In the genomic region with DNA sequence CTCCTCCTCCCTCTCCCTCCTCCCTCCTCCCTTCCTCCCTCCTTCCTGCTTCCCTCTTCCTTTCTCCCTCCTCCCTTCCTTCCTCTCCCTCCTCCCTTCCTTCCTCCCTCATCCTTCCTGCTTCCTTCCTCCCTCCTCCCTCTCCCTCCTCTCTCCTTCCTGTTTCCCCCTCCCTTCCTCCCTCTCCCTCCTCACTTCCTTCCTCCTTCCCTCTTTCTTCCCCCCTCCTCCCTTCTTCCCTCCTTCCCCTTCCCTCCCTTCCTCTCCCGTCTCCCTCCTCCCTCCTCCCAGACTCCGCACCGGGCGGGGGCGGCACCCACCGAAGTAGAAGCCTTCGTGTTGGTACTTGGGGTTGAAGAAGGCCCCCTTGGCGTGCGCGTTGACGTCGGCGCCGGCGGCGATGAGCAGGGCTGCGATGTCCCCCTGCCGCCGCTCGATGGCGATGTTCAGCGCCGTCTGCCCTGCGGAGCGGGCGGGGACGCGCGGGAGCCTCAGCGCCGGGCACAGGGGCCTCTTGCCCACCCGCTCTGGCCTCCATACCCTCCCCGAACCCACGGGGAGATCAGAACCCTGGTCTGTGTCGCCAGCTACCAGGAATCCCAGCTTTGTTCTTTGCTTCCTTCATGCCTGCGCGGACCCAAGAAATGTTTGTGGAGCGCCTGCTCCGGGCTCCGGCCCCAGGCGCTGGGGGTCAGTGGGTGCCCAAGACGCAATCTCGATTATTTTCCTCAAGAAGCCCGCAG, we compare ENCODE assay signal across 8 cellular contexts. TPM values are rescaled to one million over a fixed set of nuclear protein-coding genes. Genes with fewer than 3 reads are reported as not detected.
A peak's percentile ranks its signal among the peaks of the same experiment; 100 is the strongest.
DNase-seq lines count a peak whose midpoint lies in the region; ATAC-seq, FAIRE-seq and TF ChIP-seq lines count a peak whose summit lies in the region.

No MANE protein-coding gene starts in this region.

- H3K9ac ChIP-seq in IMR-90 (ENCODE audit: low read depth, low read length) (peak overlapping the region; percentile 43; the same call in 1 of the 2 replicates), HepG2 (ENCODE audit: insufficient read depth, low read depth, low read length) (0 out of 2 replicates have a peak overlapping the region, but pooled peaks have one; percentile 34)

- H3K56ac ChIP-seq in IMR-90 (ENCODE audit: extremely low read depth, insufficient read depth, low read length) = no peak overlapping the region

- no peak overlapping the region; the same call in 1 of the 2 replicates for H3K14ac ChIP-seq in IMR-90 (replicated peaks; ENCODE audit: low read depth, low read length)

- peak overlapping the region; percentile 35 for H2AK9ac ChIP-seq in IMR-90 (replicated peaks; ENCODE audit: low read depth, low read length, poor library complexity)

- H2BK5ac ChIP-seq in IMR-90 (ENCODE audit: low read depth, low read length, poor library complexity, severe bottlenecking) = no peak overlapping the region

- H2BK20ac ChIP-seq in IMR-90 (ENCODE audit: low read depth, low read length) = no peak overlapping the region

- no peaks in the 10 kb centered on the region for H3K9me1 ChIP-seq in IMR-90 (ENCODE audit: insufficient read depth, low read length)

- H3K9me3 ChIP-seq in IMR-90 (ENCODE audit: control insufficient read depth, insufficient read depth, low read length) = no peaks in the 10 kb centered on the region
- H3K9me3 ChIP-seq in HepG2 (ENCODE audit: low read length) = no peaks in the 10 kb centered on the region

- dilution Hi-C loops in IMR-90 (cut with HindIII; ENCODE audit: low sequenced_read_pairs, unreplicated experiment) = no loop called here

- H3K36me3 Mint-ChIP-seq in activated CD4-positive, alpha-beta T cell treated with anti-CD3 and anti-CD28 coated beads, Interleukin-2, amount 10 ng/mL, durations not matched to agents 7 days and 5 days (ENCODE audit: low read depth) = no peaks in the 10 kb centered on the region

- TF ChIP-seq CTCF in D721Med (IDR thresholded peaks at IDR 0.05; ENCODE audit: insufficient read depth, missing control alignments) = peak; percentile 28
- peak; percentile 71 for TF ChIP-seq CTCF in IMR-90 (conservative IDR thresholded peaks at IDR 0.05; ENCODE audit: low read depth, low read length)
- peak; percentile 81 for TF ChIP-seq CTCF in HepG2 (CRISPR knock-in tag; IDR thresholded peaks at IDR 0.05)

- no peaks in the 10 kb centered on the region for H3K79me1 ChIP-seq in IMR-90 (ENCODE audit: low read depth in 1 of 2, low read length in 2 of 2)

- H3K4me1 Mint-ChIP-seq in activated CD4-positive, alpha-beta T cell treated with anti-CD3 and anti-CD28 coated beads, Interleukin-2, amount 10 ng/mL, durations not matched to agents 7 days and 5 days = peaks cover 5% of the 10 kb centered on the region

- H3K27me3 Mint-ChIP-seq in activated CD4-positive, alpha-beta T cell treated with anti-CD3 and anti-CD28 coated beads, Interleukin-2, amount 10 ng/mL, durations not matched to agents 7 days and 5 days = peaks cover 8% of the 10 kb centered on the region

- H3K18ac ChIP-seq in IMR-90 (ENCODE audit: low read depth, low read length) = peak overlapping the region; percentile 38

- DNase-seq in D721Med (ENCODE audit: insufficient read length, low spot score) = no peak
- peak; percentile 62 for DNase-seq in IMR-90
- DNase-seq in activated CD4-positive, alpha-beta T cell treated with anti-CD3 and anti-CD28 coated beads, Interleukin-2, amount 10 ng/mL, durations not matched to agents 7 days and 5 days = peak; percentile 38
- peak; percentile 25 for DNase-seq in dedifferentiated amniotic fluid mesenchymal stem cell (ENCODE audit: extremely low spot score)
- no peak for DNase-seq in HepG2 (ENCODE audit: low spot score)
- peak; percentile 22 for DNase-seq in stimulated activated CD4-positive, alpha-beta T cell treated with anti-CD3 and anti-CD28 coated beads, Interleukin-2, amount 100 ng/mL, for 4 hours (ENCODE audit: low read depth)

- H3K27ac ChIP-seq in IMR-90 (ENCODE audit: insufficient read depth, low read length) = no peak overlapping the region
- no peak overlapping the region for H3K27ac ChIP-seq in HepG2 (ENCODE audit: extremely low read length, insufficient read depth, low read length)

- H2BK120ac ChIP-seq in IMR-90 (ENCODE audit: low read depth, low read length) = peak overlapping the region; percentile 57

- peak overlapping the region; percentile 91 to 95 for H4K8ac ChIP-seq in IMR-90 (ENCODE audit: low read depth in 2 of 2, low read length in 2 of 2)

- no peaks in the 10 kb centered on the region for H3K9me3 Mint-ChIP-seq in activated CD4-positive, alpha-beta T cell treated with anti-CD3 and anti-CD28 coated beads, Interleukin-2, amount 10 ng/mL, durations not matched to agents 7 days and 5 days

- peak overlapping the region; percentile 28; the same call in 1 of the 3 replicates for H2BK15ac ChIP-seq in IMR-90 (ENCODE audit: low read depth, low read length)

- TF ChIP-seq RAD21 in IMR-90 (IDR thresholded peaks at IDR 0.05; ENCODE audit: low read length) = peak; percentile 60
- peak; percentile 81 for TF ChIP-seq RAD21 in HepG2 (CRISPR knock-in tag; IDR thresholded peaks at IDR 0.05)

- peak overlapping the region; percentile 27 for H3K4me3 Mint-ChIP-seq in activated CD4-positive, alpha-beta T cell treated with anti-CD3 and anti-CD28 coated beads, Interleukin-2, amount 10 ng/mL, durations not matched to agents 7 days and 5 days

- H4K5ac ChIP-seq in IMR-90 (ENCODE audit: low read depth, low read length) = peak overlapping the region; percentile 55

- H3K4me2 ChIP-seq in IMR-90 (ENCODE audit: low read depth, low read length) (peak overlapping the region; percentile 83), HepG2 (ENCODE audit: low read depth, low read length) (peak overlapping the region; percentile 68)

- H3K4ac ChIP-seq in IMR-90 (ENCODE audit: low read depth, low read length) = peak overlapping the region; percentile 85

- intact Hi-C loops in IMR-90 (cut with micrococcal nuclease) (loop anchor here (5.0 kb wide), 1 partner anchor 102 kb away; a partner anchor contains a TSS), HepG2 (cut with micrococcal nuclease; ENCODE audit: unreplicated experiment) (no loop called here)

- H3K4me3 ChIP-seq in IMR-90 (ENCODE audit: insufficient read depth, low read depth, low read length) (peak overlapping the region; percentile 46), HepG2 (replicated peaks in 1 of 3; ENCODE audit: insufficient read depth in 1 of 3, low read depth in 2 of 3, low read length in 3 of 3) (peak overlapping the region; percentile 28 to 68 (median 63); a peak in 5 of 6 replicates)

- FAIRE-seq in D721Med (lab: Jason Lieb, UNC) = no peak
- no peak for FAIRE-seq in HepG2 (lab: Jason Lieb, UNC)

- no peaks in the 10 kb centered on the region for H3K36me3 ChIP-seq in IMR-90 (ENCODE audit: control insufficient read depth, insufficient read depth, low read length)
- no peaks in the 10 kb centered on the region for H3K36me3 ChIP-seq in HepG2 (replicated peaks in 1 of 2; ENCODE audit: control insufficient read depth in 1 of 2, insufficient read depth in 2 of 2, low read length in 2 of 2)

- peak overlapping the region; percentile 36 for H3K27ac Mint-ChIP-seq in activated CD4-positive, alpha-beta T cell treated with anti-CD3 and anti-CD28 coated beads, Interleukin-2, amount 10 ng/mL, durations not matched to agents 7 days and 5 days

- ATAC-seq in IMR-90 (ENCODE audit: low read depth) = peak; percentile 97
- peak; percentile 80 for ATAC-seq in HepG2
- ATAC-seq in GM19035 (IDR thresholded peaks at IDR 0.05; ENCODE audit: unreplicated experiment) = no peak
- ATAC-seq in GM21717 (IDR thresholded peaks at IDR 0.05; ENCODE audit: unreplicated experiment) = no peak

- H2AFZ ChIP-seq in IMR-90 (replicated peaks; ENCODE audit: low read length, poor library complexity) (peak overlapping the region; percentile 93), HepG2 (ENCODE audit: low read length) (no peak overlapping the region)

- no peaks in the 10 kb centered on the region for H4K20me1 ChIP-seq in IMR-90 (ENCODE audit: insufficient read depth, low read length)
- H4K20me1 ChIP-seq in HepG2 (ENCODE audit: insufficient read depth, low read length) = no peaks in the 10 kb centered on the region

- in situ Hi-C loops in IMR-90 (cut with MboI; ENCODE audit: low sequenced_read_pairs) (no loop called here), HepG2 (cut with HindIII; ENCODE audit: extremely low pct_ligation_motif_present, low pct_unique_long_range_greater_than_20kb) (no loop called here)

- POLR2A ChIA-PET in IMR-90 (lab: Charles Lee; ENCODE audit: unreplicated experiment) (no interaction called here), HepG2 (lab: Yijun Ruan, JAX) (interaction anchor here (1.0 kb wide), 1 partner anchor 101 kb away, joined by 3 read pairs; a partner anchor contains a TSS)
- POLR2A ChIA-PET in activated CD4-positive, alpha-beta T cell treated with anti-CD3 and anti-CD28 coated beads, Interleukin-2, amount 10 ng/mL, durations not matched to agents 7 days and 5 days (lab: Charles Lee) = no interaction called here

- H2AK5ac ChIP-seq in IMR-90 (ENCODE audit: low read depth, low read length) = peak overlapping the region; percentile 65; the same call in 1 of the 2 replicates

- CTCF ChIA-PET in IMR-90 (lab: Yijun Ruan, JAX) = interaction anchor here (1.6 kb wide), 1 partner anchor 113 kb away, joined by 5 read pairs; no protein-coding TSS in a partner anchor
- CTCF ChIA-PET in activated CD4-positive, alpha-beta T cell treated with anti-CD3 and anti-CD28 coated beads, Interleukin-2, amount 10 ng/mL, durations not matched to agents 7 days and 5 days (lab: Charles Lee) = interaction anchor here (0.8 to 0.9 kb wide), 4 partner anchors 18 to 101 kb away, joined by 3 to 4 read pairs (median 4); a partner anchor contains a TSS
- CTCF ChIA-PET in HepG2 (lab: Yijun Ruan, JAX; ENCODE audit: low intra/inter-chr PET ratio, low total read pairs) = no interaction called here

- no TSS peak for BruUV-seq in IMR-90 (replicated peaks; lab: Mats Ljungman, UMichigan)
- BruUV-seq in HepG2 (replicated peaks; lab: Mats Ljungman, UMichigan) = no TSS peak

- 7% methylated on average over 17 of the region's 44 CpGs; no CpG with 5 or more reads in 1 of the 2 experiments for WGBS in IMR-90 (ENCODE audit: extremely low coverage in 2 of 2, insufficient read length in 1 of 2), 2 experiments
- WGBS in HepG2 (ENCODE audit: low lambda C conversion rate) = 22% methylated on average over 33 of the region's 44 CpGs

- H4K91ac ChIP-seq in IMR-90 (ENCODE audit: insufficient read depth, low read depth, low read length) = peak overlapping the region; percentile 84

- H3K23ac ChIP-seq in IMR-90 (ENCODE audit: low read depth, low read length) = peak overlapping the region; percentile 16; the same call in 1 of the 2 replicates

- TF ChIP-seq EP300 in HepG2 (IDR thresholded peaks at IDR 0.05; ENCODE audit: low read depth in 2 of 2, low read length in 2 of 2) = no peak
- TF ChIP-seq EP300 in HepG2 (CRISPR knock-in tag; IDR thresholded peaks at IDR 0.05; ENCODE audit: borderline replicate concordance) = no peak

- H3K27me3 ChIP-seq in IMR-90 (ENCODE audit: control insufficient read depth, insufficient read depth, low read length) (peaks cover 3% of the 10 kb centered on the region; the same call in 1 of the 2 replicates), HepG2 (ENCODE audit: control insufficient read depth in 1 of 2, insufficient read depth in 2 of 2, low read length in 2 of 2) (no peaks in the 10 kb centered on the region)

- TF ChIP-seq POLR2A in IMR-90 (IDR thresholded peaks at IDR 0.05; ENCODE audit: low read depth, low read length) (no peak), HepG2 (IDR thresholded peaks at IDR 0.05; ENCODE audit: insufficient read depth in 1 of 2, low read depth in 2 of 2, low read length in 2 of 2) (no peak)

- H3K4me1 ChIP-seq in IMR-90 (ENCODE audit: control insufficient read depth, insufficient read depth, low read length) (peaks cover 3% of the 10 kb centered on the region; the same call in 1 of the 2 replicates), HepG2 (ENCODE audit: insufficient read depth, low read length) (peaks cover 32% of the 10 kb centered on the region)

- no peaks in the 10 kb centered on the region for H3K79me2 ChIP-seq in HepG2 (ENCODE audit: insufficient read depth, low read length)

RNA-seq across cellular contexts. Expression of a gene that starts 22.2 kb away (rescaled TPM):
- total RNA-seq in IMR-90 (2012; rRNA removed) (under 0.01 and 0.18 TPM in 2 replicates), HepG2 (2016; rRNA removed; fragmentation: Illumina TruSeq; extraction: Trizol) (0.46 and 1.0 TPM in 2 replicates)
- polyA plus RNA-seq in IMR-90 (2012; rRNA removed) (0.10 and 0.26 TPM in 2 replicates), HepG2 (2011; rRNA removed) (0.40 and 0.90 TPM in 2 replicates)
- polyA plus RNA-seq in IMR-90 (2012; cell fraction: cytosol; rRNA removed) = 0.03 and 0.14 TPM in 2 replicates
- polyA plus RNA-seq in IMR-90 (2012; cell fraction: nucleus; rRNA removed; ENCODE audit: low replicate concordance) = 0.59 and 1.5 TPM in 2 replicates
- under 1 TPM; 0.10 to 0.27 TPM for total RNA-seq in activated CD4-positive, alpha-beta T cell treated with anti-CD3 and anti-CD28 coated beads, Interleukin-2, amount 10 ng/mL, durations not matched to agents 7 days and 5 days
- total RNA-seq in HepG2 (2016; cell fraction: cytosol; rRNA removed; fragmentation: Illumina TruSeq; extraction: Trizol; ENCODE audit: low read depth) = 0.10 and 0.18 TPM in 2 replicates
- total RNA-seq in HepG2 (2016; cell fraction: insoluble cytoplasmic fraction; rRNA removed; fragmentation: Illumina TruSeq; extraction: Trizol) = 0.65 and 0.82 TPM in 2 replicates
- 0.14 and 0.34 TPM in 2 replicates for total RNA-seq in HepG2 (2016; cell fraction: membrane; rRNA removed; fragmentation: Illumina TruSeq; extraction: Trizol)
- 0.81 and 1.5 TPM in 2 replicates for total RNA-seq in HepG2 (2016; cell fraction: nucleus; rRNA removed; fragmentation: Illumina TruSeq; extraction: Trizol)
- 0.41 and 0.43 TPM in 2 replicates for polyA plus RNA-seq in HepG2 (2011; cell fraction: cytosol; rRNA removed)
- 1.8 and 2.7 TPM in 2 replicates for polyA plus RNA-seq in HepG2 (2011; cell fraction: nucleus; rRNA removed)
- polyA plus RNA-seq in HepG2 (2012) = 0.35 and 0.36 TPM in 2 replicates
- polyA plus RNA-seq in HepG2 (2016; cell fraction: cytosol; fragmentation: Illumina TruSeq; extraction: Trizol; ENCODE audit: low read depth) = 0.03 and 0.05 TPM in 2 replicates
- polyA plus RNA-seq in HepG2 (2016; cell fraction: insoluble cytoplasmic fraction; fragmentation: Illumina TruSeq; extraction: Trizol; ENCODE audit: low read depth) = 0.23 and 0.37 TPM in 2 replicates
- 0.09 and 0.27 TPM in 2 replicates for polyA plus RNA-seq in HepG2 (2016; cell fraction: membrane; fragmentation: Illumina TruSeq; extraction: Trizol; ENCODE audit: low read depth)
- 1.4 and 2.5 TPM in 2 replicates for polyA plus RNA-seq in HepG2 (2016; cell fraction: nucleus; fragmentation: Illumina TruSeq; extraction: Trizol; ENCODE audit: insufficient read depth, low read depth)
- polyA minus RNA-seq in HepG2 (2011; rRNA and poly(A)+ RNA removed; ENCODE audit: low replicate concordance) = 0.07 and 0.92 TPM in 2 replicates
- 1.2 TPM in 1 of 2 replicates, not detected in the other for polyA minus RNA-seq in HepG2 (2011; cell fraction: cytosol; rRNA and poly(A)+ RNA removed)
- 0.99 and 1.2 TPM in 2 replicates for polyA minus RNA-seq in HepG2 (2011; cell fraction: nucleus; rRNA and poly(A)+ RNA removed)

RNA-seq across cellular contexts. Expression of a gene that starts 59.6 kb away (rescaled TPM):
- total RNA-seq in IMR-90 (2012; rRNA removed) (not detected in 2 replicates), HepG2 (2016; rRNA removed; fragmentation: Illumina TruSeq; extraction: Trizol) (not detected in 2 replicates)
- polyA plus RNA-seq in IMR-90 (2012; rRNA removed) (0.02 TPM in 1 of 2 replicates, not detected in the other), HepG2 (2011; rRNA removed) (not detected in 2 replicates)
- not detected in 2 replicates for polyA plus RNA-seq in IMR-90 (2012; cell fraction: cytosol; rRNA removed)
- polyA plus RNA-seq in IMR-90 (2012; cell fraction: nucleus; rRNA removed; ENCODE audit: low replicate concordance) = 0.07 TPM in 1 of 2 replicates, not detected in the other
- total RNA-seq in activated CD4-positive, alpha-beta T cell treated with anti-CD3 and anti-CD28 coated beads, Interleukin-2, amount 10 ng/mL, durations not matched to agents 7 days and 5 days = not detected
- not detected in 2 replicates for total RNA-seq in HepG2 (2016; cell fraction: cytosol; rRNA removed; fragmentation: Illumina TruSeq; extraction: Trizol; ENCODE audit: low read depth)
- total RNA-seq in HepG2 (2016; cell fraction: insoluble cytoplasmic fraction; rRNA removed; fragmentation: Illumina TruSeq; extraction: Trizol) = not detected in 2 replicates
- total RNA-seq in HepG2 (2016; cell fraction: membrane; rRNA removed; fragmentation: Illumina TruSeq; extraction: Trizol) = not detected in 2 replicates
- not detected in 2 replicates for total RNA-seq in HepG2 (2016; cell fraction: nucleus; rRNA removed; fragmentation: Illumina TruSeq; extraction: Trizol)
- polyA plus RNA-seq in HepG2 (2011; cell fraction: cytosol; rRNA removed) = 0.01 TPM in 1 of 2 replicates, not detected in the other
- polyA plus RNA-seq in HepG2 (2011; cell fraction: nucleus; rRNA removed) = not detected in 2 replicates
- polyA plus RNA-seq in HepG2 (2012) = 0.09 and 0.13 TPM in 2 replicates
- not detected in 2 replicates for polyA plus RNA-seq in HepG2 (2016; cell fraction: cytosol; fragmentation: Illumina TruSeq; extraction: Trizol; ENCODE audit: low read depth)
- not detected in 2 replicates for polyA plus RNA-seq in HepG2 (2016; cell fraction: insoluble cytoplasmic fraction; fragmentation: Illumina TruSeq; extraction: Trizol; ENCODE audit: low read depth)
- not detected in 2 replicates for polyA plus RNA-seq in HepG2 (2016; cell fraction: membrane; fragmentation: Illumina TruSeq; extraction: Trizol; ENCODE audit: low read depth)
- polyA plus RNA-seq in HepG2 (2016; cell fraction: nucleus; fragmentation: Illumina TruSeq; extraction: Trizol; ENCODE audit: insufficient read depth, low read depth) = not detected in 2 replicates
- 0.02 TPM in 1 of 2 replicates, not detected in the other for polyA minus RNA-seq in HepG2 (2011; rRNA and poly(A)+ RNA removed; ENCODE audit: low replicate concordance)
- not detected in 2 replicates for polyA minus RNA-seq in HepG2 (2011; cell fraction: cytosol; rRNA and poly(A)+ RNA removed)
- not detected in 2 replicates for polyA minus RNA-seq in HepG2 (2011; cell fraction: nucleus; rRNA and poly(A)+ RNA removed)

Comparison
In these comparisons a context has a peak if more than half of its experiments do, and no peak if none do; other contexts are left out.
1. DNase-seq: peak in IMR-90 (single experiment), activated CD4-positive, alpha-beta T cell treated with anti-CD3 and anti-CD28 coated beads, Interleukin-2, amount 10 ng/mL, durations not matched to agents 7 days and 5 days (single experiment), dedifferentiated amniotic fluid mesenchymal stem cell (single experiment) and stimulated activated CD4-positive, alpha-beta T cell treated with anti-CD3 and anti-CD28 coated beads, Interleukin-2, amount 100 ng/mL, for 4 hours (single experiment); none in D721Med (single experiment) and HepG2 (single experiment).
2. CTCF ChIP-seq: peak in every context shown above with its lines; median percentile 81 in HepG2; 71 in IMR-90; 28 in D721Med.
3. ATAC-seq: peak in IMR-90 (single experiment) and HepG2 (single experiment); none in GM19035 (single experiment) and GM21717 (single experiment).